ENCODE assay signal across 28 cellular contexts in the genomic region with DNA sequence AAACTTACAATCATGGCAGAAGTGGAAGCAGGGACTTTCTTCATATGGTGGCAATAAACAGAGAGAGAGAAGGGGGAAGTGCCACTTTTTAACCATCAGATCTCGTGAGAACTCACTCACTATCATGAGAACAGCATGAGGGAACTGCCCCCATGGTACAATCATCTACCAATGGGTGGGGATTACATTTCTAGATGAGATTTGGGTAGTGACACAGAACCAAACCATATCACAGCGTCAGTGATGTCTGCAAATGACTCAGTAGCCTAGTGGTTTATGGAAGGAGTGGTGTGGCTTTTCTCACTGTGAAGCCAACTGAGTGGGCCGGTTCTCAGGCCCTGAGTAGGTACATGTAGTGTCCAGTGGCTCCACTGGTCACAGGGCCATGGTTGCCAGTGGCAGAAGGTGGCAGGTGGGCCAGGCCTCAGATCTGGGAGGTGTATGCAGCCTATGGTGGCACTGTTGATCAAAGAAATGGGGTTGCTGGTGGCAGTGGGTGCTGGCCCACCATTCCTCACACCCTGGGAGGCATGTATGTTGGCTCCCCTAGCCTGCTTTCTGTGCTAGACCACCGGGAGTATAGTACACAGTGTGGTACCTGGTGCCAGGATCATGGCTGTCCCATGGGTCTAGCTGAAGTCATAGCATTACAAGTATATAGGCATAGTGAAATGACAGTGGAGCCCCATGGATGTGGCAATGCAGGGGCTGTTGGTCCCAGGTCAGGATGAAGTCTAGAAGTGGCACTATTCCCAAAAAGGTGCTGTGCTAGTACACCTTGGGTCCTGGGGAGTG.
DNase-seq lines count a peak whose midpoint lies in the region; ATAC-seq, FAIRE-seq and TF ChIP-seq lines count a peak whose summit lies in the region.
"Had no signal": no experiment of that assay in that cellular context is flagged by ENCODE, and none has a peak within 500 bp of the region (broad histone marks: within the 10 kb centered on the region; RNA-seq: fewer than 3 reads in every experiment).

No MANE protein-coding gene starts in this region.

- no peak overlapping the region for H3K27ac ChIP-seq in heart right ventricle
- H3K27ac ChIP-seq: neutrophil, thoracic aorta had no signal

- peaks cover 24% of the 10 kb centered on the region for H3K36me3 Mint-ChIP-seq in activated CD8-positive, alpha-beta memory T cell treated with anti-CD3 and anti-CD28 coated beads, Interleukin-2, amount 10 ng/mL, durations not matched to agents 7 days and 5 days

- H3K9me3 ChIP-seq in heart right ventricle = peaks cover 0 to 33% (median 14%) of the 10 kb centered on the region in 11 donors
- H3K9me3 ChIP-seq: neutrophil had no signal

- no peak for DNase-seq in activated CD8-positive, alpha-beta memory T cell treated with anti-CD3 and anti-CD28 coated beads, Interleukin-2, amount 10 ng/mL, durations not matched to agents 7 days and 5 days
- no peak for DNase-seq in activated CD8-positive, alpha-beta memory T cell treated with anti-CD3 and anti-CD28 coated beads, Interleukin-2, amount 50 U/mL, for 48 hours
- DNase-seq in GM12865 (ENCODE audit: low read depth) (peak; percentile 5), D721Med (ENCODE audit: insufficient read length, low spot score) (no peak), heart right ventricle (no peak)
- DNase-seq: activated CD4-positive, alpha-beta T cell treated with anti-CD3 and anti-CD28 coated beads for 48 hours; AML-193; aorta; Calu3; CD4-positive, CD25-positive, alpha-beta regulatory T cell; DND-41; GF-D8; HCEC 1CT; kidney glomerular epithelial cell; NCI-H1694; NCI-H82; SHP77 treated with DMSO at 0.1 percent for 48 hours; stimulated activated naive CD4-positive, alpha-beta T cell treated with Interleukin-2 at 50 U/mL for 16 hours had no signal

- no peaks in the 10 kb centered on the region for H3K4me1 ChIP-seq in heart right ventricle

- no peak overlapping the region for H3K27ac Mint-ChIP-seq in activated CD8-positive, alpha-beta memory T cell treated with anti-CD3 and anti-CD28 coated beads, Interleukin-2, amount 10 ng/mL, durations not matched to agents 7 days and 5 days
- H3K27ac Mint-ChIP-seq: activated naive CD4-positive, alpha-beta T cell treated with anti-CD3 and anti-CD28 coated beads, Interleukin-2, amount 50 U/mL, for 24 hours; activated T-helper 1 cell treated with anti-CD3 and anti-CD28 coated beads, Interleukin-12 subunit alpha, Interleukin-12 subunit beta, Interleukin-2, Interleukin-4 antibody, amounts not matched to agents 30 ng/mL and 10 ng/mL and 1 ng/mL, durations not matched to agents 14 hours and 24 hours and 36 hours; CD4-positive, CD25-positive, alpha-beta regulatory T cell had no signal

- H3K27me3 Mint-ChIP-seq in activated CD8-positive, alpha-beta memory T cell treated with anti-CD3 and anti-CD28 coated beads, Interleukin-2, amount 10 ng/mL, durations not matched to agents 7 days and 5 days = no peaks in the 10 kb centered on the region
- H3K27me3 Mint-ChIP-seq: activated naive CD4-positive, alpha-beta T cell treated with anti-CD3 and anti-CD28 coated beads, Interleukin-2, amount 50 U/mL, for 24 hours; CD4-positive, CD25-positive, alpha-beta regulatory T cell had no signal

- 91 to 96% methylated on average over 4 of the region's 4 CpGs for WGBS in heart right ventricle, 2 donors

- intact Hi-C loops in heart right ventricle (cut with DNase I) = no loop called here

- no peaks in the 10 kb centered on the region for H3K27me3 ChIP-seq in heart right ventricle
- H3K27me3 ChIP-seq: neutrophil had no signal

- H3K4me1 Mint-ChIP-seq in activated CD8-positive, alpha-beta memory T cell treated with anti-CD3 and anti-CD28 coated beads, Interleukin-2, amount 10 ng/mL, durations not matched to agents 7 days and 5 days = peaks cover 11% of the 10 kb centered on the region
- H3K4me1 Mint-ChIP-seq: activated naive CD4-positive, alpha-beta T cell treated with anti-CD3 and anti-CD28 coated beads, Interleukin-2, amount 50 U/mL, for 24 hours had no signal

- peak; percentile 16 for ATAC-seq in activated CD8-positive, alpha-beta memory T cell treated with anti-CD3 and anti-CD28 coated beads, Interleukin-2, amount 10 ng/mL, durations not matched to agents 7 days and 5 days
- ATAC-seq in HG02610 (IDR thresholded peaks at IDR 0.05; ENCODE audit: unreplicated experiment) (peak; percentile 78), esophagus mucosa (peak; percentile 15), heart right ventricle (no peak)
- ATAC-seq: sciatic nerve had no signal

- peaks cover 29% of the 10 kb centered on the region for H3K9me3 Mint-ChIP-seq in activated CD8-positive, alpha-beta memory T cell treated with anti-CD3 and anti-CD28 coated beads, Interleukin-2, amount 10 ng/mL, durations not matched to agents 7 days and 5 days (ENCODE audit: low read depth)

- TF ChIP-seq CTCF in GM12865 (IDR thresholded peaks at IDR 0.05; ENCODE audit: insufficient read depth, low read depth, low read length, missing control alignments) (no peak), D721Med (IDR thresholded peaks at IDR 0.05; ENCODE audit: insufficient read depth, missing control alignments) (no peak), heart right ventricle (IDR thresholded peaks at IDR 0.05) (no peak)

- no peak overlapping the region for H3K4me3 Mint-ChIP-seq in activated CD8-positive, alpha-beta memory T cell treated with anti-CD3 and anti-CD28 coated beads, Interleukin-2, amount 10 ng/mL, durations not matched to agents 7 days and 5 days
- H3K4me3 Mint-ChIP-seq: activated naive CD4-positive, alpha-beta T cell treated with anti-CD3 and anti-CD28 coated beads, Interleukin-2, amount 50 U/mL, for 24 hours; activated T-helper 1 cell treated with anti-CD3 and anti-CD28 coated beads, Interleukin-12 subunit alpha, Interleukin-12 subunit beta, Interleukin-2, Interleukin-4 antibody, amounts not matched to agents 30 ng/mL and 10 ng/mL and 1 ng/mL, durations not matched to agents 14 hours and 24 hours and 36 hours; CD4-positive, CD25-positive, alpha-beta regulatory T cell had no signal

- FAIRE-seq in D721Med (lab: Jason Lieb, UNC) = no peak
- FAIRE-seq: bronchial epithelial cell, frontal cortex, RCC 7860 had no signal

- CTCF ChIA-PET in activated CD8-positive, alpha-beta memory T cell treated with anti-CD3 and anti-CD28 coated beads, Interleukin-2, amount 10 ng/mL, durations not matched to agents 7 days and 5 days (lab: Charles Lee) = no interaction called here

- H3K4me3 ChIP-seq in GM12865 (ENCODE audit: low read depth, low read length) = no peak overlapping the region
- no peak overlapping the region for H3K4me3 ChIP-seq in heart right ventricle
- H3K4me3 ChIP-seq: thoracic aorta had no signal

- H3K36me3 ChIP-seq in heart right ventricle = peaks cover 0 to 7% (median 0%) of the 10 kb centered on the region in 9 donors
- H3K36me3 ChIP-seq: neutrophil, thoracic aorta had no signal

Comparison
In these comparisons a context has a peak if more than half of its experiments do, and no peak if none do; other contexts are left out.
1. ATAC-seq: peak in activated CD8-positive, alpha-beta memory T cell treated with anti-CD3 and anti-CD28 coated beads, Interleukin-2, amount 10 ng/mL, durations not matched to agents 7 days and 5 days (single experiment), HG02610 (single experiment) and esophagus mucosa (single experiment); none in heart right ventricle (0 of 8).